2 cellular contexts compared by ENCODE assay signal in the genomic region with DNA sequence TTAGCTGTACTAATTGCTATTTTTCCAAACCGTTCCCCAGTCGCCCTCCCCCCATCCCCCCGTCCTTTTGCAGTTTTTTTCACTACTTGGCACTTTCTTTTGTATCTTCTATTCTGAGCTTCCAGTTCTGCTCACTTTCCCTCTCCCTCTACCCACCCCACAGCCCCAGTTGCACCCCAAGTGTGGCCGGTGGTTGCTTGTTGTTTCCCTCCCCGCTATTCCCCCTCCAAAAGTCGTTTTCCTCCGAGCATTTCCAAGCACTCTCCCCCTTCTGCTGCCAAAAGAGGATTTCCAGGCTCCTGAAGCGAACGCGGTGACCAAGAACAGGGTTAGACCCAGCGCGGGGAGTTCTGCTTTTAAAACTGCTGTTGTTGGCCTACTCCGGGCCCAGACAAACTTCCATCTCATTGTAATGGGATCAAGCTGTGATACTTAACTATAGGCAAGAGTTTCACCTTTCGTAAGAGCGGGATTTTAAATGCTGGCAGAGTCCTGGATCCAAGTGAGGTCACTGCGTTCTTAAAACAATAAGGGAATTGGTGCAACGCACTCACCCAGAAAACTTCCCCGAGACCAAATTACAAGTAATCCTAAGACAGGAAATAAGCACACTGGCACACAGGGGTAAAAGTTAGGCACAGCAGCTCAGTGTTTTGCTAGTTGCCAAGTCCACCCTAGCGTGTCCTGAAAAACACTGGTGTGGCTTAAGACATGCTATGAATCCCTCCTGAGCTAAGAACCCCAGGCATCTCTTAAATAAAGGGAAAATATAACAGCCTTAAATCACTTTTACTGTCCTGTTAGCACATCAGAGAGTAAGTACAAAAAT.
TF ChIP-seq lines count a peak whose summit lies in the region.

No MANE protein-coding gene starts in this region.

TF ChIP-seq in HEK293T, 16 proteins besides CTCF, POLR2A, EP300 and RAD21:
- TF ChIP-seq, protein P1, sequence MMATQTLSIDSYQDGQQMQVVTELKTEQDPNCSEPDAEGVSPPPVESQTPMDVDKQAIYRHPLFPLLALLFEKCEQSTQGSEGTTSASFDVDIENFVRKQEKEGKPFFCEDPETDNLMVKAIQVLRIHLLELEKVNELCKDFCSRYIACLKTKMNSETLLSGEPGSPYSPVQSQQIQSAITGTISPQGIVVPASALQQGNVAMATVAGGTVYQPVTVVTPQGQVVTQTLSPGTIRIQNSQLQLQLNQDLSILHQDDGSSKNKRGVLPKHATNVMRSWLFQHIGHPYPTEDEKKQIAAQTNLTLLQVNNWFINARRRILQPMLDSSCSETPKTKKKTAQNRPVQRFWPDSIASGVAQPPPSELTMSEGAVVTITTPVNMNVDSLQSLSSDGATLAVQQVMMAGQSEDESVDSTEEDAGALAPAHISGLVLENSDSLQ (IDR thresholded peaks at IDR 0.05), result peak; percentile 93; the same call in 1 of the 2 replicates
- TF ChIP-seq TARDBP (IDR thresholded peaks at IDR 0.05), result no peak
- no peak for TF ChIP-seq ZNF384 (IDR thresholded peaks at IDR 0.05)
- no peak for TF ChIP-seq SUZ12 (IDR thresholded peaks at IDR 0.05)
- no peak for TF ChIP-seq FOXA1 (IDR thresholded peaks at IDR 0.05)
- peak; percentile 42; the same call in 1 of the 2 replicates for TF ChIP-seq CTBP1 (IDR thresholded peaks at IDR 0.05; ENCODE audit: borderline replicate concordance)

TF ChIP-seq in GM12878, 131 proteins besides CTCF, POLR2A, EP300 and RAD21:
- TF ChIP-seq, protein P2, sequence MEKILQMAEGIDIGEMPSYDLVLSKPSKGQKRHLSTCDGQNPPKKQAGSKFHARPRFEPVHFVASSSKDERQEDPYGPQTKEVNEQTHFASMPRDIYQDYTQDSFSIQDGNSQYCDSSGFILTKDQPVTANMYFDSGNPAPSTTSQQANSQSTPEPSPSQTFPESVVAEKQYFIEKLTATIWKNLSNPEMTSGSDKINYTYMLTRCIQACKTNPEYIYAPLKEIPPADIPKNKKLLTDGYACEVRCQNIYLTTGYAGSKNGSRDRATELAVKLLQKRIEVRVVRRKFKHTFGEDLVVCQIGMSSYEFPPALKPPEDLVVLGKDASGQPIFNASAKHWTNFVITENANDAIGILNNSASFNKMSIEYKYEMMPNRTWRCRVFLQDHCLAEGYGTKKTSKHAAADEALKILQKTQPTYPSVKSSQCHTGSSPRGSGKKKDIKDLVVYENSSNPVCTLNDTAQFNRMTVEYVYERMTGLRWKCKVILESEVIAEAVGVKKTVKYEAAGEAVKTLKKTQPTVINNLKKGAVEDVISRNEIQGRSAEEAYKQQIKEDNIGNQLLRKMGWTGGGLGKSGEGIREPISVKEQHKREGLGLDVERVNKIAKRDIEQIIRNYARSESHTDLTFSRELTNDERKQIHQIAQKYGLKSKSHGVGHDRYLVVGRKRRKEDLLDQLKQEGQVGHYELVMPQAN (conservative IDR thresholded peaks at IDR 0.05), result no peak
- no peak for TF ChIP-seq NFIC (IDR thresholded peaks at IDR 0.05; ENCODE audit: low read depth, low read length)
- TF ChIP-seq RUNX3 (IDR thresholded peaks at IDR 0.05; ENCODE audit: low read length), result no peak
- TF ChIP-seq, protein P3, sequence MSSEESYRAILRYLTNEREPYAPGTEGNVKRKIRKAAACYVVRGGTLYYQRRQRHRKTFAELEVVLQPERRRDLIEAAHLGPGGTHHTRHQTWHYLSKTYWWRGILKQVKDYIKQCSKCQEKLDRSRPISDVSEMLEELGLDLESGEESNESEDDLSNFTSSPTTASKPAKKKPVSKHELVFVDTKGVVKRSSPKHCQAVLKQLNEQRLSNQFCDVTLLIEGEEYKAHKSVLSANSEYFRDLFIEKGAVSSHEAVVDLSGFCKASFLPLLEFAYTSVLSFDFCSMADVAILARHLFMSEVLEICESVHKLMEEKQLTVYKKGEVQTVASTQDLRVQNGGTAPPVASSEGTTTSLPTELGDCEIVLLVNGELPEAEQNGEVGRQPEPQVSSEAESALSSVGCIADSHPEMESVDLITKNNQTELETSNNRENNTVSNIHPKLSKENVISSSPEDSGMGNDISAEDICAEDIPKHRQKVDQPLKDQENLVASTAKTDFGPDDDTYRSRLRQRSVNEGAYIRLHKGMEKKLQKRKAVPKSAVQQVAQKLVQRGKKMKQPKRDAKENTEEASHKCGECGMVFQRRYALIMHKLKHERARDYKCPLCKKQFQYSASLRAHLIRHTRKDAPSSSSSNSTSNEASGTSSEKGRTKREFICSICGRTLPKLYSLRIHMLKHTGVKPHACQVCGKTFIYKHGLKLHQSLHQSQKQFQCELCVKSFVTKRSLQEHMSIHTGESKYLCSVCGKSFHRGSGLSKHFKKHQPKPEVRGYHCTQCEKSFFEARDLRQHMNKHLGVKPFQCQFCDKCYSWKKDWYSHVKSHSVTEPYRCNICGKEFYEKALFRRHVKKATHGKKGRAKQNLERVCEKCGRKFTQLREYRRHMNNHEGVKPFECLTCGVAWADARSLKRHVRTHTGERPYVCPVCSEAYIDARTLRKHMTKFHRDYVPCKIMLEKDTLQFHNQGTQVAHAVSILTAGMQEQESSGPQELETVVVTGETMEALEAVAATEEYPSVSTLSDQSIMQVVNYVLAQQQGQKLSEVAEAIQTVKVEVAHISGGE (CRISPR knock-in tag; IDR thresholded peaks at IDR 0.05), result no peak
- TF ChIP-seq MXI1 (IDR thresholded peaks at IDR 0.05; ENCODE audit: low read depth, low read length), result no peak
- TF ChIP-seq, protein P4, sequence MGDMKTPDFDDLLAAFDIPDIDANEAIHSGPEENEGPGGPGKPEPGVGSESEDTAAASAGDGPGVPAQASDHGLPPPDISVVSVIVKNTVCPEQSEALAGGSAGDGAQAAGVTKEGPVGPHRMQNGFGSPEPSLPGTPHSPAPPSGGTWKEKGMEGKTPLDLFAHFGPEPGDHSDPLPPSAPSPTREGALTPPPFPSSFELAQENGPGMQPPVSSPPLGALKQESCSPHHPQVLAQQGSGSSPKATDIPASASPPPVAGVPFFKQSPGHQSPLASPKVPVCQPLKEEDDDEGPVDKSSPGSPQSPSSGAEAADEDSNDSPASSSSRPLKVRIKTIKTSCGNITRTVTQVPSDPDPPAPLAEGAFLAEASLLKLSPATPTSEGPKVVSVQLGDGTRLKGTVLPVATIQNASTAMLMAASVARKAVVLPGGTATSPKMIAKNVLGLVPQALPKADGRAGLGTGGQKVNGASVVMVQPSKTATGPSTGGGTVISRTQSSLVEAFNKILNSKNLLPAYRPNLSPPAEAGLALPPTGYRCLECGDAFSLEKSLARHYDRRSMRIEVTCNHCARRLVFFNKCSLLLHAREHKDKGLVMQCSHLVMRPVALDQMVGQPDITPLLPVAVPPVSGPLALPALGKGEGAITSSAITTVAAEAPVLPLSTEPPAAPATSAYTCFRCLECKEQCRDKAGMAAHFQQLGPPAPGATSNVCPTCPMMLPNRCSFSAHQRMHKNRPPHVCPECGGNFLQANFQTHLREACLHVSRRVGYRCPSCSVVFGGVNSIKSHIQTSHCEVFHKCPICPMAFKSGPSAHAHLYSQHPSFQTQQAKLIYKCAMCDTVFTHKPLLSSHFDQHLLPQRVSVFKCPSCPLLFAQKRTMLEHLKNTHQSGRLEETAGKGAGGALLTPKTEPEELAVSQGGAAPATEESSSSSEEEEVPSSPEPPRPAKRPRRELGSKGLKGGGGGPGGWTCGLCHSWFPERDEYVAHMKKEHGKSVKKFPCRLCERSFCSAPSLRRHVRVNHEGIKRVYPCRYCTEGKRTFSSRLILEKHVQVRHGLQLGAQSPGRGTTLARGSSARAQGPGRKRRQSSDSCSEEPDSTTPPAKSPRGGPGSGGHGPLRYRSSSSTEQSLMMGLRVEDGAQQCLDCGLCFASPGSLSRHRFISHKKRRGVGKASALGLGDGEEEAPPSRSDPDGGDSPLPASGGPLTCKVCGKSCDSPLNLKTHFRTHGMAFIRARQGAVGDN (IDR thresholded peaks at IDR 0.05), result no peak
- TF ChIP-seq IKZF2 (IDR thresholded peaks at IDR 0.05), result no peak
- no peak for TF ChIP-seq RAD51 (IDR thresholded peaks at IDR 0.05)
- TF ChIP-seq, protein P5, sequence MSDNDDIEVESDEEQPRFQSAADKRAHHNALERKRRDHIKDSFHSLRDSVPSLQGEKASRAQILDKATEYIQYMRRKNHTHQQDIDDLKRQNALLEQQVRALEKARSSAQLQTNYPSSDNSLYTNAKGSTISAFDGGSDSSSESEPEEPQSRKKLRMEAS (IDR thresholded peaks at IDR 0.05; ENCODE audit: low read depth, low read length), result no peak
- no peak for TF ChIP-seq IRF4 (IDR thresholded peaks at IDR 0.05; ENCODE audit: low read depth, low read length)
- no peak for TF ChIP-seq ZNF622 (IDR thresholded peaks at IDR 0.05)
- TF ChIP-seq, protein P6, sequence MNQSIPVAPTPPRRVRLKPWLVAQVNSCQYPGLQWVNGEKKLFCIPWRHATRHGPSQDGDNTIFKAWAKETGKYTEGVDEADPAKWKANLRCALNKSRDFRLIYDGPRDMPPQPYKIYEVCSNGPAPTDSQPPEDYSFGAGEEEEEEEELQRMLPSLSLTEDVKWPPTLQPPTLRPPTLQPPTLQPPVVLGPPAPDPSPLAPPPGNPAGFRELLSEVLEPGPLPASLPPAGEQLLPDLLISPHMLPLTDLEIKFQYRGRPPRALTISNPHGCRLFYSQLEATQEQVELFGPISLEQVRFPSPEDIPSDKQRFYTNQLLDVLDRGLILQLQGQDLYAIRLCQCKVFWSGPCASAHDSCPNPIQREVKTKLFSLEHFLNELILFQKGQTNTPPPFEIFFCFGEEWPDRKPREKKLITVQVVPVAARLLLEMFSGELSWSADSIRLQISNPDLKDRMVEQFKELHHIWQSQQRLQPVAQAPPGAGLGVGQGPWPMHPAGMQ (IDR thresholded peaks at IDR 0.05; ENCODE audit: borderline replicate concordance), result no peak
